In genomic region chr4:53205970-53206369, GRCh38 we compare ENCODE assay signal across 16 cellular contexts.
DNase-seq lines count a peak whose midpoint lies in the region; TF ChIP-seq lines count a peak whose summit lies in the region.
"Had no signal": no experiment of that assay in that cellular context is flagged by ENCODE, and none has a peak within 500 bp of the region (broad histone marks: within the 10 kb centered on the region; RNA-seq: fewer than 3 reads in every experiment).

No MANE protein-coding gene starts in this region.

- CTCF ChIA-PET in activated CD4-positive, alpha-beta memory T cell treated with anti-CD3 and anti-CD28 coated beads, Interleukin-2, amount 10 ng/mL, durations not matched to agents 7 days and 5 days (lab: Charles Lee), result no interaction called here

- no peaks in the 10 kb centered on the region for H3K36me3 ChIP-seq in effector memory CD4-positive, alpha-beta T cell (ENCODE audit: control insufficient read depth, insufficient read depth, low read length)
- H3K36me3 ChIP-seq in MG63, result peaks cover 54% of the 10 kb centered on the region

- H3K9me3 Mint-ChIP-seq in HFFc6, result no peaks in the 10 kb centered on the region
- no peaks in the 10 kb centered on the region for H3K9me3 Mint-ChIP-seq in activated CD4-positive, alpha-beta memory T cell treated with anti-CD3 and anti-CD28 coated beads, Interleukin-2, amount 10 ng/mL, durations not matched to agents 7 days and 5 days

- no peak overlapping the region for H3K4me3 ChIP-seq in effector memory CD4-positive, alpha-beta T cell (ENCODE audit: insufficient read depth, low read depth, low read length, poor library complexity, severe bottlenecking)
- no peak overlapping the region for H3K4me3 ChIP-seq in MG63
- H3K4me3 ChIP-seq: SK-N-MC had no signal

- peaks cover 28% of the 10 kb centered on the region for H3K4me1 Mint-ChIP-seq in HFFc6 (ENCODE audit: low read depth)
- no peaks in the 10 kb centered on the region for H3K4me1 Mint-ChIP-seq in activated CD4-positive, alpha-beta memory T cell treated with anti-CD3 and anti-CD28 coated beads, Interleukin-2, amount 10 ng/mL, durations not matched to agents 7 days and 5 days

- POLR2A ChIA-PET in activated CD4-positive, alpha-beta memory T cell treated with anti-CD3 and anti-CD28 coated beads, Interleukin-2, amount 10 ng/mL, durations not matched to agents 7 days and 5 days (lab: Charles Lee), result no interaction called here

- DNase-seq in HFFc6 (peak; percentile 20), M059J (ENCODE audit: low read depth) (peak; percentile 32), fibroblast of gingiva (ENCODE audit: low read depth) (peak; percentile 21), GM03348 (ENCODE audit: low spot score) (no peak), MG63 (no peak)
- no peak for DNase-seq in activated CD4-positive, alpha-beta memory T cell treated with anti-CD3 and anti-CD28 coated beads, Interleukin-2, amount 10 ng/mL, durations not matched to agents 7 days and 5 days
- no peak for DNase-seq in effector memory CD4-positive, alpha-beta T cell
- DNase-seq: ACHN, DMS79 treated with DMSO at 0.1 percent for 48 hours, GOT3, NCI-H1105 treated with DMSO at 0.1 percent for 48 hours, NCI-H1694, NCI-H2081 treated with DMSO at 0.1 percent for 48 hours, NCI-H446 treated with DMSO at 0.1 percent for 48 hours, SHP77 had no signal

- no peaks in the 10 kb centered on the region for H3K9me3 ChIP-seq in effector memory CD4-positive, alpha-beta T cell (ENCODE audit: control insufficient read depth, low read length)
- peaks cover 6% of the 10 kb centered on the region; the same call in 1 of the 2 replicates for H3K9me3 ChIP-seq in MG63

- H3K4me1 ChIP-seq in effector memory CD4-positive, alpha-beta T cell (ENCODE audit: control insufficient read depth, insufficient read depth, low read length, poor library complexity, severe bottlenecking), result no peaks in the 10 kb centered on the region

- no peak overlapping the region for H3K27ac Mint-ChIP-seq in HFFc6
- no peak overlapping the region for H3K27ac Mint-ChIP-seq in activated CD4-positive, alpha-beta memory T cell treated with anti-CD3 and anti-CD28 coated beads, Interleukin-2, amount 10 ng/mL, durations not matched to agents 7 days and 5 days

- TF ChIP-seq CTCF in HFFc6 (IDR thresholded peaks at IDR 0.05), result no peak

- no peaks in the 10 kb centered on the region for H3K27me3 ChIP-seq in effector memory CD4-positive, alpha-beta T cell (replicated peaks; ENCODE audit: control insufficient read depth, insufficient read depth, low read length, poor library complexity, severe bottlenecking)
- H3K27me3 ChIP-seq in MG63, result no peaks in the 10 kb centered on the region

- no peaks in the 10 kb centered on the region; the same call in 1 of the 2 replicates for H3K27me3 Mint-ChIP-seq in HFFc6 (ENCODE audit: insufficient read depth)
- no peaks in the 10 kb centered on the region for H3K27me3 Mint-ChIP-seq in activated CD4-positive, alpha-beta memory T cell treated with anti-CD3 and anti-CD28 coated beads, Interleukin-2, amount 10 ng/mL, durations not matched to agents 7 days and 5 days

- no peak overlapping the region for H3K27ac ChIP-seq in effector memory CD4-positive, alpha-beta T cell (ENCODE audit: insufficient read depth, low read length, poor library complexity, severe bottlenecking)
- H3K27ac ChIP-seq: SK-N-MC had no signal

- no peak overlapping the region for H3K4me3 Mint-ChIP-seq in HFFc6
- no peak overlapping the region for H3K4me3 Mint-ChIP-seq in activated CD4-positive, alpha-beta memory T cell treated with anti-CD3 and anti-CD28 coated beads, Interleukin-2, amount 10 ng/mL, durations not matched to agents 7 days and 5 days

- peaks cover 15% of the 10 kb centered on the region for H3K36me3 Mint-ChIP-seq in HFFc6 (ENCODE audit: low read depth)
- peaks cover 3% of the 10 kb centered on the region for H3K36me3 Mint-ChIP-seq in activated CD4-positive, alpha-beta memory T cell treated with anti-CD3 and anti-CD28 coated beads, Interleukin-2, amount 10 ng/mL, durations not matched to agents 7 days and 5 days (ENCODE audit: low read depth)

Comparison
In these comparisons a context has a peak if more than half of its experiments do, and no peak if none do; other contexts are left out.
1. DNase-seq: peak in HFFc6 (single experiment), M059J (single experiment) and fibroblast of gingiva (single experiment); none in activated CD4-positive, alpha-beta memory T cell treated with anti-CD3 and anti-CD28 coated beads, Interleukin-2, amount 10 ng/mL, durations not matched to agents 7 days and 5 days (single experiment), GM03348 (single experiment), effector memory CD4-positive, alpha-beta T cell (0 of 3) and MG63 (single experiment).